12 cellular contexts compared by ENCODE assay signal in the genomic region with DNA sequence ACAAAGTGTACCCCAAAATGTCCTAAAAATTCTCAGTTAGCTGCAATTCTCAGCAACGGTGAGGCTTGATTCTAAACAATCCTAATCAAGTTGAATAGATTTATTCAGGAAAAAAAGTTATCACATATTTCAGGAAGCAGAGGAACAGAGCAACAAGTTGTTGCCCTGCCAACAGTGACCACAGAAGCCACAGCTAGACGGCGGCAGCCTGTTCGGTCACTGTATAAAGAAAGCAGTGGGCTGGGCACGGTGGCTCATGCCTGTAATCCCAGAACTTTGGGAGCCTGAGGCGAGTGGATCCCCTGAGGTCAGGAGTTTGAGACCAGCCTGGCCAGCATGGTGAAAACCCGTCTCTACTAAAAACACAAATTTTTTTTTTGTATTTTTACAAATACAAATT.
DNase-seq lines count a peak whose midpoint lies in the region; ATAC-seq and TF ChIP-seq lines count a peak whose summit lies in the region.
"Had no signal": no experiment of that assay in that cellular context is flagged by ENCODE, and none has a peak within 500 bp of the region (broad histone marks: within the 10 kb centered on the region; RNA-seq: fewer than 3 reads in every experiment).

No MANE protein-coding gene starts in this region.

- intact Hi-C loops in posterior vena cava (cut with DNase I) = no loop called here

- H3K27me3 Mint-ChIP-seq in glutamatergic neuron (ENCODE audit: unreplicated experiment) = no peaks in the 10 kb centered on the region

- no peak for TF ChIP-seq CTCF in glutamatergic neuron (IDR thresholded peaks at IDR 0.05; ENCODE audit: partially characterized antibody, unreplicated experiment)

- ATAC-seq in GM19467 (IDR thresholded peaks at IDR 0.05; ENCODE audit: unreplicated experiment) (no peak), GM21515 (IDR thresholded peaks at IDR 0.05; ENCODE audit: unreplicated experiment) (no peak)
- ATAC-seq: psoas muscle; stimulated activated naive CD8-positive, alpha-beta T cell treated with anti-CD3 and anti-CD28 coated beads, Interleukin-15, Interleukin-2, amounts not matched to agents 100 U/mL and 50 U/mL, for 24 hours had no signal

- no peaks in the 10 kb centered on the region for H3K9me3 Mint-ChIP-seq in glutamatergic neuron (ENCODE audit: unreplicated experiment)

- DNase-seq in GDM1 (lab: John Stamatoyannopoulos, UW) = peak; percentile 47
- DNase-seq in NOMO-1 treated with DMSO at 0.1 percent for 48 hours (lab: John Stamatoyannopoulos, UW; ENCODE audit: unreplicated experiment) = peak; percentile 74
- DNase-seq in dedifferentiated amniotic fluid mesenchymal stem cell (ENCODE audit: extremely low spot score) = peak; percentile 51
- DNase-seq in posterior vena cava (ENCODE audit: low spot score) = peak; percentile 85
- no peak for DNase-seq in glutamatergic neuron
- no peak for DNase-seq in NCI-H82 (lab: John Stamatoyannopoulos, UW)
- DNase-seq: activated CD4-positive, alpha-beta T cell treated with anti-CD3 and anti-CD28 coated beads for 4 hours; NCI-H510A treated with DMSO at 0.1 percent for 48 hours; psoas muscle; stimulated activated naive CD8-positive, alpha-beta T cell treated with anti-CD3 and anti-CD28 coated beads, Interleukin-15, Interleukin-2, amounts not matched to agents 100 U/mL and 50 U/mL, for 24 hours had no signal

- H3K36me3 Mint-ChIP-seq in glutamatergic neuron (ENCODE audit: unreplicated experiment) = no peaks in the 10 kb centered on the region

- no peak overlapping the region for H3K27ac Mint-ChIP-seq in glutamatergic neuron (ENCODE audit: unreplicated experiment)

- peaks cover 11% of the 10 kb centered on the region for H3K4me1 Mint-ChIP-seq in glutamatergic neuron (ENCODE audit: low read depth, unreplicated experiment)

- H3K4me3 Mint-ChIP-seq in glutamatergic neuron (ENCODE audit: unreplicated experiment) = no peak overlapping the region

Comparison
In these comparisons a context has a peak if more than half of its experiments do, and no peak if none do; other contexts are left out.
1. DNase-seq: peak in GDM1 (single experiment), NOMO-1 treated with DMSO at 0.1 percent for 48 hours (single experiment), dedifferentiated amniotic fluid mesenchymal stem cell (single experiment) and posterior vena cava (single experiment); none in glutamatergic neuron (single experiment) and NCI-H82 (single experiment).